In the genomic region with DNA sequence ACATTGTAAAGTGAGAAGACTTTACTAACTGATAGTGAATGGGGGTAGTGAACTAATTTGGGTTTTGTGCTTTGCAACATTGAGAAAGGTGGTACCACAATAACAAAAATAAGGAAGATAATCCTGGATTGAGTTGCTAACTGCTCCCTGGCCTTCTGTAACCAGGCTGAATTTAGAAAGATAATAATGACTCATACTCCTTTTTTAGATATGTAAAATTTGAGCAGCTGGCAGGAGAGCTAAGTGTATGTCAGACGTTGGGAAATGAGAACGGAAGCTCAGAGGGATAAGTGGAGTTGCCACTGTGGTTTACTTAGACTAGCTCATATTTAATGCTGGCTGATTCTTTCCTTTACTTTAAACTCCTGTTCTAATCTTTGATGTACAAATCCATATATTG, we compare ENCODE assay signal across 8 cellular contexts. TPM values are rescaled to one million over a fixed set of nuclear protein-coding genes. Genes with fewer than 3 reads are reported as not detected.
A peak's percentile ranks its signal among the peaks of the same experiment; 100 is the strongest.
DNase-seq lines count a peak whose midpoint lies in the region; ATAC-seq and TF ChIP-seq lines count a peak whose summit lies in the region.
"Had no signal": no experiment of that assay in that cellular context is flagged by ENCODE, and none has a peak within 500 bp of the region (broad histone marks: within the 10 kb centered on the region; RNA-seq: fewer than 3 reads in every experiment).

No MANE protein-coding gene starts in this region.

- ATAC-seq in RWPE2 (ENCODE audit: low read depth) (peak; percentile 96), GM21528 (IDR thresholded peaks at IDR 0.05; ENCODE audit: low FRiP score, unreplicated experiment) (no peak), HG03469 (IDR thresholded peaks at IDR 0.05; ENCODE audit: unreplicated experiment) (no peak)

- TF ChIP-seq EP300 in stomach (IDR thresholded peaks at IDR 0.05): no peak

- TF ChIP-seq CTCF in RWPE2 (IDR thresholded peaks at IDR 0.05; ENCODE audit: poor library complexity, severe bottlenecking) (no peak), foreskin fibroblast (IDR thresholded peaks at IDR 0.05; ENCODE audit: low read depth, low read length) (no peak), stomach (IDR thresholded peaks at IDR 0.05) (no peak)

- peak; percentile 0 for DNase-seq in HPDE6-E6E7 (ENCODE audit: extremely low spot score)
- no peak for DNase-seq in RWPE2 (ENCODE audit: low spot score)
- peak; percentile 64 to 83 for DNase-seq in foreskin fibroblast
- DNase-seq in stomach: no peak
- no peak for DNase-seq in DMS114 treated with DMSO at 0.1 percent for 48 hours (lab: John Stamatoyannopoulos, UW; ENCODE audit: unreplicated experiment)

- no peaks in the 10 kb centered on the region for H3K27me3 ChIP-seq in RWPE2 (ENCODE audit: insufficient read depth, poor library complexity, severe bottlenecking)
- H3K27me3 ChIP-seq in stomach: no peaks in the 10 kb centered on the region

- H3K36me3 ChIP-seq in RWPE2 (ENCODE audit: low read depth) (peaks cover 18% of the 10 kb centered on the region), stomach (peaks cover 0 to 20% (median 16%) of the 10 kb centered on the region in 4 donors)

- TF ChIP-seq POLR2A in stomach (IDR thresholded peaks at IDR 0.05): no peak

- H3K4me1 ChIP-seq in RWPE2 (ENCODE audit: insufficient read depth, poor library complexity, severe bottlenecking) (peaks cover 8% of the 10 kb centered on the region), stomach (peaks cover 0 to 27% (median 14%) of the 10 kb centered on the region in 4 donors)

- H3K4me3 ChIP-seq in RWPE2 (ENCODE audit: severe bottlenecking) (no peak overlapping the region), foreskin fibroblast (ENCODE audit: low read depth in 1 of 2, low read length in 2 of 2) (no peak overlapping the region), stomach (no peak overlapping the region)
- H3K4me3 ChIP-seq: SK-N-MC had no signal

- WGBS in stomach, 5 donors: 13 to 33% (median 23%) methylated on average over 2 of the region's 2 CpGs

- H3K27ac ChIP-seq in RWPE2 (ENCODE audit: poor library complexity, severe bottlenecking): no peak overlapping the region
- H3K27ac ChIP-seq in stomach: peak overlapping the region in 3 of 5 donors; percentile 27 to 64 (median 38)
- H3K27ac ChIP-seq: SK-N-MC had no signal

- intact Hi-C loops in stomach (cut with DNase I; ENCODE audit: low total_unique reads): no loop called here

- H3K9me3 ChIP-seq in RWPE2 (ENCODE audit: severe bottlenecking): no peaks in the 10 kb centered on the region
- H3K9me3 ChIP-seq in stomach: no peaks in the 10 kb centered on the region

RNA-seq across cellular contexts. Expression of a gene that starts 17.1 kb away (rescaled TPM):
- 10 to 100 TPM; 10.7 to 42.6 (median 13.3) TPM for total RNA-seq in stomach
- 10 to 100 TPM in 2 of 3 donors, 1 to 10 TPM in 1; 9.8 to 23.4 (median 12.6) TPM for polyA plus RNA-seq in stomach

Comparison
In these comparisons a context has a peak if more than half of its experiments do, and no peak if none do; other contexts are left out.
1. DNase-seq: peak in HPDE6-E6E7 (single experiment) and foreskin fibroblast (2 of 2); none in RWPE2 (single experiment), stomach (single experiment) and DMS114 treated with DMSO at 0.1 percent for 48 hours (single experiment).